In genomic region chr12:50182461-50182860, GRCh38 we compare ENCODE assay signal across 18 cellular contexts. TPM values are rescaled to one million over a fixed set of nuclear protein-coding genes. Genes with fewer than 3 reads are reported as not detected.
DNase-seq lines count a peak whose midpoint lies in the region; ATAC-seq and TF ChIP-seq lines count a peak whose summit lies in the region.
"Had no signal": no experiment of that assay in that cellular context is flagged by ENCODE, and none has a peak within 500 bp of the region (broad histone marks: within the 10 kb centered on the region; RNA-seq: fewer than 3 reads in every experiment).

No MANE protein-coding gene starts in this region.

- in situ Hi-C loops in SK-MEL-5 (cut with HindIII; ENCODE audit: low pct_unique_long_range_greater_than_20kb, low sequenced_read_pairs): loop anchor here (25.0 kb wide), 1 partner anchor 105 kb away; the partner anchor contains the start of gene LIMA1

- peaks cover 34% of the 10 kb centered on the region for H3K4me1 Mint-ChIP-seq in activated CD8-positive, alpha-beta T cell treated with anti-CD3 and anti-CD28 coated beads for 36 hours (ENCODE audit: low read depth)
- H3K4me1 Mint-ChIP-seq in activated CD8-positive, alpha-beta T cell treated with anti-CD3 and anti-CD28 coated beads, Interleukin-2, amount 10 ng/mL, durations not matched to agents 7 days and 5 days (ENCODE audit: low read depth): peaks cover 20% of the 10 kb centered on the region
- peaks cover 50% of the 10 kb centered on the region for H3K4me1 Mint-ChIP-seq in mesothelial cell of epicardium

- H3K9ac ChIP-seq in HCT116 (ENCODE audit: low read length): no peak overlapping the region

- no peak for ATAC-seq in activated CD8-positive, alpha-beta T cell treated with anti-CD3 and anti-CD28 coated beads for 36 hours
- ATAC-seq in activated CD8-positive, alpha-beta T cell treated with anti-CD3 and anti-CD28 coated beads, Interleukin-2, amount 10 ng/mL, durations not matched to agents 7 days and 5 days: no peak
- ATAC-seq in HCT116: no peak
- ATAC-seq in GM19351 (IDR thresholded peaks at IDR 0.05; ENCODE audit: unreplicated experiment): no peak
- ATAC-seq in gastroesophageal sphincter: no peak
- ATAC-seq: activated CD4-positive, CD25-positive, alpha-beta regulatory T cell treated with anti-CD3 and anti-CD28 coated beads, Interleukin-2, amount 50 U/mL, for 24 hours; CD8-positive, alpha-beta T cell; GM23338 had no signal

- peaks cover 0 to 22% of the 10 kb centered on the region in 2 experiments; a peak in 1 of 4 replicates for H3K36me3 ChIP-seq in HCT116 (ENCODE audit: control insufficient read depth in 1 of 2, insufficient read depth in 2 of 2, low read length in 2 of 2)
- peaks cover 0 to 48% of the 10 kb centered on the region in 2 donors for H3K36me3 ChIP-seq in gastroesophageal sphincter

- H3K4me2 ChIP-seq in HCT116 (ENCODE audit: low read length): no peak overlapping the region
- H3K4me2 ChIP-seq: GM23338 had no signal

- no peak for DNase-seq in activated CD8-positive, alpha-beta T cell treated with anti-CD3 and anti-CD28 coated beads for 36 hours
- no peak for DNase-seq in activated CD8-positive, alpha-beta T cell treated with anti-CD3 and anti-CD28 coated beads, Interleukin-2, amount 10 ng/mL, durations not matched to agents 7 days and 5 days
- DNase-seq in HCT116 (ENCODE audit: low read depth, low spot score) (no peak), SK-MEL-5 (ENCODE audit: low read depth, low spot score) (peak; percentile 37), mesothelial cell of epicardium (ENCODE audit: low spot score in 2 of 2, unreplicated experiment in 2 of 2) (no peak)
- DNase-seq in stimulated activated CD4-positive, alpha-beta T cell treated with anti-CD3 and anti-CD28 coated beads, Interleukin-2, amount 100 ng/mL, for 24 hours: no peak
- DNase-seq: activated naive CD4-positive, alpha-beta T cell treated with Interleukin-2 at 50 U/mL for 16 hours; CD8-positive, alpha-beta T cell; colonic mucosa; foreskin melanocyte; KG1; occipital lobe; substantia nigra had no signal

- TF ChIP-seq RAD21 in HCT116 (IDR thresholded peaks at IDR 0.05; ENCODE audit: low read depth): peak; percentile 65

- no peak overlapping the region for H3K4me3 Mint-ChIP-seq in activated CD8-positive, alpha-beta T cell treated with anti-CD3 and anti-CD28 coated beads for 36 hours
- H3K4me3 Mint-ChIP-seq in activated CD8-positive, alpha-beta T cell treated with anti-CD3 and anti-CD28 coated beads, Interleukin-2, amount 10 ng/mL, durations not matched to agents 7 days and 5 days: no peak overlapping the region
- no peak overlapping the region for H3K4me3 Mint-ChIP-seq in mesothelial cell of epicardium
- H3K4me3 Mint-ChIP-seq: CD8-positive, alpha-beta T cell; GM23338 had no signal

- intact Hi-C loops in activated CD8-positive, alpha-beta T cell treated with anti-CD3 and anti-CD28 coated beads for 36 hours (cut with micrococcal nuclease): loop anchor here (10.0 kb wide), 1 partner anchor 132 kb away; no protein-coding TSS in a partner anchor
- intact Hi-C loops in HCT116 (cut with micrococcal nuclease): loop anchor here (2.0 to 10.0 kb wide), 2 partner anchors 132 to 408 kb away; no protein-coding TSS in a partner anchor

- no TSS peak for BruUV-seq in HCT116 (replicated peaks; lab: Mats Ljungman, UMichigan)

- H3K27ac ChIP-seq in HCT116 (ENCODE audit: low read depth, low read length): no peak overlapping the region
- H3K27ac ChIP-seq in gastroesophageal sphincter: peak overlapping the region in 1 of 4 donors; percentile 21
- H3K27ac ChIP-seq: colonic mucosa, HL-60 had no signal

- H3K9me3 ChIP-seq in HCT116 (ENCODE audit: control insufficient read depth in 1 of 2, insufficient read depth in 1 of 2, low read depth in 1 of 2, low read length in 2 of 2) (no peaks in the 10 kb centered on the region), gastroesophageal sphincter (no peaks in the 10 kb centered on the region)
- H3K9me3 ChIP-seq: colonic mucosa had no signal

- CTCF ChIA-PET in activated CD8-positive, alpha-beta T cell treated with anti-CD3 and anti-CD28 coated beads for 36 hours (lab: Charles Lee): interaction anchor here (0.8 to 2.3 kb wide), 7 partner anchors 15 to 216 kb away, joined by 3 to 9 read pairs (median 5); partner anchors contain the start of gene CERS5
- CTCF ChIA-PET in activated CD8-positive, alpha-beta T cell treated with anti-CD3 and anti-CD28 coated beads, Interleukin-2, amount 10 ng/mL, durations not matched to agents 7 days and 5 days (lab: Charles Lee): interaction anchor here (0.7 to 3.4 kb wide), 6 partner anchors 10 to 216 kb away, joined by 3 to 23 read pairs (median 4); partner anchors contain the start of gene COX14
- CTCF ChIA-PET in HCT116 (lab: Charles Lee): interaction anchor here (1.2 kb wide), 1 partner anchor 132 kb away, joined by 7 read pairs; no protein-coding TSS in a partner anchor

- no peak for TF ChIP-seq POLR2A in HCT116 (IDR thresholded peaks at IDR 0.05; ENCODE audit: borderline replicate concordance, extremely low read depth, insufficient read depth, insufficient read length)
- TF ChIP-seq POLR2A in gastroesophageal sphincter (IDR thresholded peaks at IDR 0.05): no peak

- TF ChIP-seq CTCF in activated CD8-positive, alpha-beta T cell treated with anti-CD3 and anti-CD28 coated beads for 36 hours (IDR thresholded peaks at IDR 0.05): no peak
- TF ChIP-seq CTCF in HCT116 (IDR thresholded peaks at IDR 0.05 in 2 of 3, conservative IDR thresholded peaks at IDR 0.05 in 1 of 3; ENCODE audit: borderline replicate concordance in 1 of 3, insufficient read depth in 1 of 3, low read depth in 2 of 3, low read length in 2 of 3) (peak in 2 of 3 experiments; percentile 30 to 33; a peak in 1 of 6 replicates), mesothelial cell of epicardium (IDR thresholded peaks at IDR 0.05; ENCODE audit: unreplicated experiment) (no peak), gastroesophageal sphincter (IDR thresholded peaks at IDR 0.05) (no peak)

- peaks cover 17% of the 10 kb centered on the region for H3K36me3 Mint-ChIP-seq in activated CD8-positive, alpha-beta T cell treated with anti-CD3 and anti-CD28 coated beads for 36 hours (ENCODE audit: low read depth)
- H3K36me3 Mint-ChIP-seq in activated CD8-positive, alpha-beta T cell treated with anti-CD3 and anti-CD28 coated beads, Interleukin-2, amount 10 ng/mL, durations not matched to agents 7 days and 5 days (ENCODE audit: low read depth): peaks cover 6% of the 10 kb centered on the region
- peaks cover 18% of the 10 kb centered on the region for H3K36me3 Mint-ChIP-seq in mesothelial cell of epicardium

- H4K20me1 ChIP-seq in HCT116 (ENCODE audit: insufficient read depth): 0 out of 2 replicates have a peak, but pooled peaks cover 4% of the 10 kb centered on the region

- H3K27me3 ChIP-seq in HCT116 (ENCODE audit: insufficient read depth, low read length) (no peaks in the 10 kb centered on the region), gastroesophageal sphincter (no peaks in the 10 kb centered on the region)
- H3K27me3 ChIP-seq: colonic mucosa had no signal

- no peaks in the 10 kb centered on the region for H3K79me2 ChIP-seq in HCT116 (ENCODE audit: insufficient read depth, low read length)

- TF ChIP-seq EP300 in gastroesophageal sphincter (IDR thresholded peaks at IDR 0.05): no peak

- H3K27me3 Mint-ChIP-seq in activated CD8-positive, alpha-beta T cell treated with anti-CD3 and anti-CD28 coated beads for 36 hours: no peaks in the 10 kb centered on the region
- no peaks in the 10 kb centered on the region for H3K27me3 Mint-ChIP-seq in activated CD8-positive, alpha-beta T cell treated with anti-CD3 and anti-CD28 coated beads, Interleukin-2, amount 10 ng/mL, durations not matched to agents 7 days and 5 days (ENCODE audit: low read depth)
- H3K27me3 Mint-ChIP-seq in mesothelial cell of epicardium (ENCODE audit: low read depth): no peaks in the 10 kb centered on the region

- RAD21 ChIA-PET in HCT116 (lab: Charles Lee; ENCODE audit: low non-redundant PET in 1 of 2, low total read pairs in 2 of 2, uncharacterized antibody in 2 of 2, unreplicated experiment in 2 of 2): interaction anchor here in 1 of 2 experiments (0.6 to 0.8 kb wide), 2 partner anchors 78 to 132 kb away, joined by 3 to 5 read pairs; no protein-coding TSS in a partner anchor

- H3K9me3 Mint-ChIP-seq in activated CD8-positive, alpha-beta T cell treated with anti-CD3 and anti-CD28 coated beads for 36 hours: no peaks in the 10 kb centered on the region
- no peaks in the 10 kb centered on the region for H3K9me3 Mint-ChIP-seq in activated CD8-positive, alpha-beta T cell treated with anti-CD3 and anti-CD28 coated beads, Interleukin-2, amount 10 ng/mL, durations not matched to agents 7 days and 5 days (ENCODE audit: insufficient read depth)
- no peaks in the 10 kb centered on the region for H3K9me3 Mint-ChIP-seq in mesothelial cell of epicardium
- H3K9me3 Mint-ChIP-seq: CD8-positive, alpha-beta T cell; GM23338 had no signal

- H3K4me3 ChIP-seq in HCT116 (replicated peaks in 1 of 2; ENCODE audit: low read depth in 1 of 2, low read length in 2 of 2): no peak overlapping the region
- no peak overlapping the region for H3K4me3 ChIP-seq in gastroesophageal sphincter
- H3K4me3 ChIP-seq: colonic mucosa, GM23338 had no signal

- H3K4me1 ChIP-seq in HCT116 (ENCODE audit: control insufficient read depth in 1 of 2, insufficient read depth in 2 of 2, low read length in 2 of 2) (no peaks in the 10 kb centered on the region), gastroesophageal sphincter (peaks cover 0 to 25% (median 8%) of the 10 kb centered on the region in 3 donors)

- POLR2A ChIA-PET in activated CD8-positive, alpha-beta T cell treated with anti-CD3 and anti-CD28 coated beads for 36 hours (lab: Charles Lee): interaction anchor here (0.6 kb wide), 1 partner anchor 112 kb away, joined by 3 read pairs; no protein-coding TSS in a partner anchor
- POLR2A ChIA-PET in activated CD8-positive, alpha-beta T cell treated with anti-CD3 and anti-CD28 coated beads, Interleukin-2, amount 10 ng/mL, durations not matched to agents 7 days and 5 days (lab: Charles Lee): interaction anchor here (0.6 kb wide), 1 partner anchor 70 kb away, joined by 3 read pairs; no protein-coding TSS in a partner anchor
- POLR2A ChIA-PET in HCT116 (lab: Charles Lee): no interaction called here

- no peaks in the 10 kb centered on the region for H3K9me2 ChIP-seq in HCT116 (ENCODE audit: insufficient read depth)

- H3K27ac Mint-ChIP-seq in activated CD8-positive, alpha-beta T cell treated with anti-CD3 and anti-CD28 coated beads for 36 hours: peak overlapping the region; percentile 49
- no peak overlapping the region for H3K27ac Mint-ChIP-seq in activated CD8-positive, alpha-beta T cell treated with anti-CD3 and anti-CD28 coated beads, Interleukin-2, amount 10 ng/mL, durations not matched to agents 7 days and 5 days
- peak overlapping the region; percentile 76 for H3K27ac Mint-ChIP-seq in mesothelial cell of epicardium
- H3K27ac Mint-ChIP-seq: CD8-positive, alpha-beta T cell had no signal

- no peak overlapping the region for H2AFZ ChIP-seq in HCT116 (ENCODE audit: low read depth, low read length, poor library complexity, severe bottlenecking)
- H2AFZ ChIP-seq: GM23338 had no signal

RNA-seq across cellular contexts. Expression of gene CERS5, which starts 15.3 kb away (rescaled TPM):
- total RNA-seq in activated CD8-positive, alpha-beta T cell treated with anti-CD3 and anti-CD28 coated beads for 36 hours: 10 to 100 TPM; 33.9 to 39.5 TPM
- 10 to 100 TPM; 38.7 to 40.6 TPM for total RNA-seq in activated CD8-positive, alpha-beta T cell treated with anti-CD3 and anti-CD28 coated beads, Interleukin-2, amount 10 ng/mL, durations not matched to agents 7 days and 5 days
- total RNA-seq in HCT116 (2021; ENCODE audit: unreplicated experiment): 33.4 TPM
- polyA plus RNA-seq in HCT116 (2012): 30.0 and 31.0 TPM in 2 replicates
- total RNA-seq in SK-MEL-5 (2014; rRNA removed; shearing (Covaris generic)): 15.2 and 29.0 TPM in 2 replicates
- 25.2 and 41.6 TPM in 2 replicates for polyA plus RNA-seq in SK-MEL-5 (2015; cell fraction: cytosol; rRNA removed)
- polyA plus RNA-seq in SK-MEL-5 (2015; cell fraction: nucleus; rRNA removed): 50.6 and 79.4 TPM in 2 replicates
- 70.4 to 77.1 TPM (median 75.3 TPM) in 3 replicates for total RNA-seq in mesothelial cell of epicardium
- total RNA-seq in gastroesophageal sphincter: 10 to 100 TPM; 23.4 to 27.9 (median 26.4) TPM

Comparison
In these comparisons a context has a peak if more than half of its experiments do, and no peak if none do; other contexts are left out.
1. CTCF ChIP-seq: peak in HCT116 (2 of 3); none in activated CD8-positive, alpha-beta T cell treated with anti-CD3 and anti-CD28 coated beads for 36 hours (single experiment), mesothelial cell of epicardium (single experiment) and gastroesophageal sphincter (0 of 4).